1 cellular context compared by ENCODE assay signal in genomic region chr3:122415762-122416654, GRCh38.
TF ChIP-seq lines count a peak whose summit lies in the region.

TSS of gene WDR5B (minus strand) at chr3:122416062. CDS start at chr3:122415528, 534 bp downstream.

TF ChIP-seq in WTC11, 78 proteins besides CTCF, POLR2A, EP300 and RAD21 (continued from another document):
- TF ChIP-seq AR (CRISPR knock-in tag; IDR thresholded peaks at IDR 0.05) (no peak), OVOL2 (CRISPR knock-in tag; IDR thresholded peaks at IDR 0.05; ENCODE audit: borderline replicate concordance) (no peak), CREM (CRISPR knock-in tag; IDR thresholded peaks at IDR 0.05) (peak; percentile 84; the same call in 1 of the 2 replicates), CREB1 (CRISPR knock-in tag; IDR thresholded peaks at IDR 0.05) (0 out of 2 replicates have a peak, but pooled peaks have one; percentile 53), ZNF281 (CRISPR knock-in tag; IDR thresholded peaks at IDR 0.05) (no peak), SMAD3 (CRISPR knock-in tag; IDR thresholded peaks at IDR 0.05; ENCODE audit: borderline replicate concordance) (no peak), MAX (CRISPR knock-in tag; IDR thresholded peaks at IDR 0.05) (peak; percentile 88), NFATC4 (CRISPR knock-in tag; IDR thresholded peaks at IDR 0.05) (no peak), NFYB (CRISPR knock-in tag; conservative IDR thresholded peaks at IDR 0.05; ENCODE audit: low read depth) (peak; percentile 44), HMGA2 (CRISPR knock-in tag; IDR thresholded peaks at IDR 0.05) (no peak), HMGXB4 (CRISPR knock-in tag; IDR thresholded peaks at IDR 0.05) (no peak), ZNF138 (CRISPR knock-in tag; conservative IDR thresholded peaks at IDR 0.05) (no peak), ZMAT4 (CRISPR knock-in tag; IDR thresholded peaks at IDR 0.05) (no peak), ZNF396 (CRISPR knock-in tag; IDR thresholded peaks at IDR 0.05; ENCODE audit: borderline replicate concordance) (no peak), ATF1 (CRISPR knock-in tag; IDR thresholded peaks at IDR 0.05) (no peak), USF2 (CRISPR knock-in tag; IDR thresholded peaks at IDR 0.05) (no peak), GRHL2 (CRISPR knock-in tag; IDR thresholded peaks at IDR 0.05; ENCODE audit: insufficient replicate concordance, severe bottlenecking) (no peak), NR2C2 (CRISPR knock-in tag; IDR thresholded peaks at IDR 0.05) (no peak), TP53 (CRISPR knock-in tag; IDR thresholded peaks at IDR 0.05) (no peak), CBFB (CRISPR knock-in tag; IDR thresholded peaks at IDR 0.05; ENCODE audit: low read depth) (no peak), ZNF425 (CRISPR knock-in tag; conservative IDR thresholded peaks at IDR 0.05) (no peak), ZBTB21 (CRISPR knock-in tag; IDR thresholded peaks at IDR 0.05; ENCODE audit: borderline replicate concordance) (0 out of 2 replicates have a peak, but pooled peaks have one; percentile 15), JUN (CRISPR knock-in tag; IDR thresholded peaks at IDR 0.05) (peak; percentile 58; the same call in 1 of the 2 replicates), SP1 (CRISPR knock-in tag; conservative IDR thresholded peaks at IDR 0.05) (peak; percentile 68), NR1H2 (CRISPR knock-in tag; IDR thresholded peaks at IDR 0.05) (no peak), RELA (CRISPR knock-in tag; IDR thresholded peaks at IDR 0.05; ENCODE audit: borderline replicate concordance) (no peak), NR3C1 (CRISPR knock-in tag; conservative IDR thresholded peaks at IDR 0.05; ENCODE audit: low read depth) (no peak), E2F5 (CRISPR knock-in tag; IDR thresholded peaks at IDR 0.05) (0 out of 2 replicates have a peak, but pooled peaks have one; percentile 41), ZNF512 (CRISPR knock-in tag; IDR thresholded peaks at IDR 0.05; ENCODE audit: borderline replicate concordance) (no peak), ZNF416 (CRISPR knock-in tag; IDR thresholded peaks at IDR 0.05) (no peak), E2F4 (CRISPR knock-in tag; IDR thresholded peaks at IDR 0.05; ENCODE audit: borderline replicate concordance, low read depth) (no peak), ZNF671 (CRISPR knock-in tag; IDR thresholded peaks at IDR 0.05) (no peak), ESRRA (CRISPR knock-in tag; IDR thresholded peaks at IDR 0.05; ENCODE audit: borderline replicate concordance) (no peak), RORB (CRISPR knock-in tag; IDR thresholded peaks at IDR 0.05) (no peak)
